18 cellular contexts compared by ENCODE assay signal in genomic region chr17:78284146-78284545, GRCh38. TPM values are rescaled to one million over a fixed set of nuclear protein-coding genes. Genes with fewer than 3 reads are reported as not detected.
DNase-seq lines count a peak whose midpoint lies in the region; ATAC-seq and TF ChIP-seq lines count a peak whose summit lies in the region.
"Had no signal": no experiment of that assay in that cellular context is flagged by ENCODE, and none has a peak within 500 bp of the region (broad histone marks: within the 10 kb centered on the region; RNA-seq: fewer than 3 reads in every experiment).

No MANE protein-coding gene starts in this region.

- no peak overlapping the region for H3K4me2 ChIP-seq in GM23248 (ENCODE audit: unreplicated experiment)
- H3K4me2 ChIP-seq: neural progenitor cell had no signal

- no peaks in the 10 kb centered on the region for H3K79me2 ChIP-seq in GM23248 (ENCODE audit: insufficient read depth)

- H4K20me1 ChIP-seq in GM23248 (ENCODE audit: insufficient read depth): no peaks in the 10 kb centered on the region

- no peak overlapping the region for H3K4me3 ChIP-seq in GM23248
- no peak overlapping the region for H3K4me3 ChIP-seq in RWPE2 (ENCODE audit: severe bottlenecking)
- H3K4me3 ChIP-seq in fibroblast of mammary gland (ENCODE audit: control insufficient read depth, low read depth, low read length): no peak overlapping the region
- H3K4me3 ChIP-seq: neural progenitor cell had no signal

- no peaks in the 10 kb centered on the region for H3K36me3 ChIP-seq in GM23248 (ENCODE audit: low read depth)
- no peaks in the 10 kb centered on the region for H3K36me3 ChIP-seq in RWPE2 (ENCODE audit: low read depth)
- H3K36me3 ChIP-seq: neural progenitor cell had no signal

- peak; percentile 29; the same call in 1 of the 3 replicates for ATAC-seq in RWPE2 (ENCODE audit: low read depth)
- ATAC-seq: activated CD8-positive, alpha-beta memory T cell treated with anti-CD3 and anti-CD28 coated beads, Interleukin-2, amount 10 ng/mL, durations not matched to agents 7 days and 5 days had no signal

- DNase-seq in GM23248: peak; percentile 65
- no peak for DNase-seq in RWPE2 (ENCODE audit: low spot score)
- peak; percentile 83 for DNase-seq in fibroblast of mammary gland (ENCODE audit: low read depth)
- peak; percentile 80 for DNase-seq in renal cortical epithelial cell (ENCODE audit: low read depth)
- DNase-seq in T1000 (lab: John Stamatoyannopoulos, UW): no peak
- no peak for DNase-seq in GM10248 (ENCODE audit: extremely low spot score)
- no peak for DNase-seq in AG08396 (ENCODE audit: low spot score)
- DNase-seq: activated CD8-positive, alpha-beta memory T cell treated with anti-CD3 and anti-CD28 coated beads, Interleukin-2, amount 10 ng/mL, durations not matched to agents 7 days and 5 days; activated naive CD4-positive, alpha-beta T cell treated with anti-CD3 and anti-CD28 coated beads, Interleukin-2, amount 10 ng/mL, durations not matched to agents 7 days and 5 days; NCI-H1092 treated with DMSO at 0.1 percent for 48 hours; RPMI8226 had no signal

- H2AFZ ChIP-seq in GM23248: no peak overlapping the region
- H2AFZ ChIP-seq: neural progenitor cell had no signal

- no peak overlapping the region for H3K27ac ChIP-seq in GM23248
- no peak overlapping the region for H3K27ac ChIP-seq in RWPE2 (ENCODE audit: poor library complexity, severe bottlenecking)
- H3K27ac ChIP-seq: neural progenitor cell had no signal

- no peaks in the 10 kb centered on the region for H3K9me2 ChIP-seq in GM23248 (ENCODE audit: insufficient read depth)

- in situ Hi-C loops in GM23248 (cut with MboI): loop anchor here (10.0 kb wide), 1 partner anchor 141 kb away; no protein-coding TSS in a partner anchor

- H3K4me1 ChIP-seq in GM23248 (ENCODE audit: insufficient read depth) (no peaks in the 10 kb centered on the region; the same call in 1 of the 2 replicates), RWPE2 (ENCODE audit: insufficient read depth, poor library complexity, severe bottlenecking) (no peaks in the 10 kb centered on the region)

- H3K27me3 ChIP-seq in GM23248 (replicated peaks; ENCODE audit: insufficient read depth) (no peaks in the 10 kb centered on the region), RWPE2 (ENCODE audit: insufficient read depth, poor library complexity, severe bottlenecking) (no peaks in the 10 kb centered on the region)
- H3K27me3 ChIP-seq: neural progenitor cell had no signal

- POLR2A ChIA-PET in GM10248 (lab: Yijun Ruan, JAX): no interaction called here

- H3K9me3 ChIP-seq in GM23248 (ENCODE audit: low read depth): no peaks in the 10 kb centered on the region
- no peaks in the 10 kb centered on the region for H3K9me3 ChIP-seq in RWPE2 (ENCODE audit: severe bottlenecking)

- no peak for TF ChIP-seq CTCF in RWPE2 (IDR thresholded peaks at IDR 0.05; ENCODE audit: poor library complexity, severe bottlenecking)
- TF ChIP-seq CTCF in fibroblast of mammary gland (conservative IDR thresholded peaks at IDR 0.05; ENCODE audit: control insufficient read depth, insufficient read depth, low read depth, low read length): no peak
- TF ChIP-seq CTCF in GM10248 (IDR thresholded peaks at IDR 0.05; ENCODE audit: control extremely low read depth, extremely low read depth, low read depth, missing control alignments): no peak

- WGBS in GM23248 (ENCODE audit: low coverage in 1 of 2, low lambda C conversion rate in 2 of 2, missing lambda C conversion rate in 2 of 2), 2 experiments: 64 to 66% methylated on average over 10 of the region's 10 CpGs

- H3F3A ChIP-seq in GM23248 (ENCODE audit: insufficient read depth): no peaks in the 10 kb centered on the region

- no peak overlapping the region for H3K9ac ChIP-seq in GM23248
- H3K9ac ChIP-seq: neural progenitor cell had no signal

- CTCF ChIA-PET in GM10248 (lab: Yijun Ruan, JAX): no interaction called here

RNA-seq across cellular contexts. Expression of gene TMEM235, which starts 52.7 kb away (rescaled TPM):
- total RNA-seq in GM23248 (2014; rRNA removed; shearing (Covaris generic)): not detected in 2 replicates
- not detected in 2 replicates for polyA plus RNA-seq in GM23248 (2016; fragmentation: Nextera tagmentation; extraction: Ambion mirVana)
- total RNA-seq in renal cortical epithelial cell: not detected in 2 replicates
- total RNA-seq: activated CD8-positive, alpha-beta memory T cell treated with anti-CD3 and anti-CD28 coated beads, Interleukin-2, amount 10 ng/mL, durations not matched to agents 7 days and 5 days; cardiac septum; HT-29; lower leg skin; NCI-H460; skeletal muscle tissue; subcutaneous adipose tissue had no signal

Comparison
In these comparisons a context has a peak if more than half of its experiments do, and no peak if none do; other contexts are left out.
1. DNase-seq: peak in GM23248 (single experiment), fibroblast of mammary gland (single experiment) and renal cortical epithelial cell (single experiment); none in RWPE2 (single experiment), T1000 (single experiment), GM10248 (single experiment) and AG08396 (single experiment).